10 cellular contexts compared by ENCODE assay signal in the genomic region with DNA sequence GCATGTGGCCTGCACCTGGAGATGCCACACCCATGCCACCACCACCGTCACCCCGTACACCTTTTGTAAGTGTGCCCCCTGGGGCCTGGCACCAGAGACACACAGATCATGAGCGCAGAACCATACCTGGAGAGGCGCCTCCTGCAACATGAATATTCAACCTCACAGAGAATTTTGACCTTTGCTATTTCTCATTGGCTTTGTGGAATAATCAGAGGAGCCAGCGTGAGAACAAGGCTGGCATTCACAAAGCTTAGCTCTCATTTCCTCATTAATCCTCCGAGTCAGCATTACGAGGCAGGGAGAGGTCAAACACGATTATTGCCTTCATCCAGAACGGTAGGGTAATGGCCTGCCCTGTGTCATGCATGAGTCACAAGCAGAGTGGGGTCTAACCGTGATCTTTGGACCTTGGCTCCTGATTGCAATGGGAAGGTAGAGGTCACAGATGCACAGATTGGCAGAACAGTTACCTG.
DNase-seq lines count a peak whose midpoint lies in the region; TF ChIP-seq lines count a peak whose summit lies in the region.
"Had no signal": no experiment of that assay in that cellular context is flagged by ENCODE, and none has a peak within 500 bp of the region (broad histone marks: within the 10 kb centered on the region; RNA-seq: fewer than 3 reads in every experiment).

No MANE protein-coding gene starts in this region.

- H2BK5ac ChIP-seq in neuronal stem cell (ENCODE audit: low read length), result no peak overlapping the region

- no peak overlapping the region for H3K18ac ChIP-seq in neuronal stem cell (ENCODE audit: low read length)

- WGBS in neuronal stem cell (ENCODE audit: extremely low coverage in 2 of 2, insufficient read length in 2 of 2, insufficient replicate concordance in 1 of 2), 2 donors, result no CpG with 5 or more reads among the region's 10 CpGs

- peak overlapping the region; percentile 83 for H3K27ac Mint-ChIP-seq in HFFc6

- H3K9me3 Mint-ChIP-seq in HFFc6, result peaks cover 10% of the 10 kb centered on the region
- H3K9me3 Mint-ChIP-seq: neural crest cell had no signal

- peak overlapping the region; percentile 32; the same call in 1 of the 2 replicates for H3K4me3 Mint-ChIP-seq in HFFc6
- H3K4me3 Mint-ChIP-seq: neural crest cell had no signal

- H3K79me1 ChIP-seq in neuronal stem cell (ENCODE audit: low read depth, low read length), result no peaks in the 10 kb centered on the region

- peaks cover 60% of the 10 kb centered on the region for H3K4me1 Mint-ChIP-seq in HFFc6 (ENCODE audit: low read depth)

- H2BK12ac ChIP-seq in neuronal stem cell (ENCODE audit: low read length), result no peak overlapping the region

- no peaks in the 10 kb centered on the region for H3K79me2 ChIP-seq in fibroblast of lung (ENCODE audit: control insufficient read depth, insufficient read depth, low read length)

- DNase-seq in HFFc6 (peak; percentile 65), RPMI7951 (ENCODE audit: low read depth) (peak; percentile 61), fibroblast of lung (ENCODE audit: low read depth in 2 of 2) (peak; percentile 6 to 74), renal cortical epithelial cell (ENCODE audit: low read depth) (peak; percentile 98), OCI-M1 (lab: John Stamatoyannopoulos, UW) (no peak), neuronal stem cell (ENCODE audit: low spot score) (no peak)
- no peak for DNase-seq in effector memory CD4-positive, alpha-beta T cell
- DNase-seq: activated CD4-positive, CD25-positive, alpha-beta regulatory T cell treated with anti-CD3 and anti-CD28 coated beads, Interleukin-2, amount 50 U/mL, for 72 hours; stimulated activated CD8-positive, alpha-beta memory T cell treated with anti-CD3 and anti-CD28 coated beads, Interleukin-4, amount 100 ng/mL, for 48 hours had no signal

- no peak overlapping the region for H3K14ac ChIP-seq in neuronal stem cell (ENCODE audit: low read length)

- H3K4me2 ChIP-seq in fibroblast of lung (ENCODE audit: extremely low read depth, insufficient read depth, low read length) (no peak overlapping the region), neuronal stem cell (ENCODE audit: insufficient read depth, low read length, poor library complexity, severe bottlenecking) (no peak overlapping the region)

- H3K9ac ChIP-seq in fibroblast of lung (ENCODE audit: insufficient read depth, low read length) (no peak overlapping the region), neuronal stem cell (ENCODE audit: low read depth, low read length, poor library complexity) (no peak overlapping the region)

- H3K9me3 ChIP-seq in fibroblast of lung (ENCODE audit: control insufficient read depth, insufficient read depth, low read depth, low read length), result no peaks in the 10 kb centered on the region
- H3K9me3 ChIP-seq in effector memory CD4-positive, alpha-beta T cell (ENCODE audit: control insufficient read depth, low read length), result peaks cover 5% of the 10 kb centered on the region
- no peaks in the 10 kb centered on the region for H3K9me3 ChIP-seq in neuronal stem cell (replicated peaks in 1 of 2; ENCODE audit: control insufficient read depth in 2 of 2, insufficient read depth in 1 of 2, low read depth in 1 of 2, low read length in 2 of 2)

- no peak overlapping the region for H4K8ac ChIP-seq in neuronal stem cell (ENCODE audit: low read depth, low read length)

- H2AFZ ChIP-seq in fibroblast of lung (ENCODE audit: low read length) (no peak overlapping the region), neuronal stem cell (ENCODE audit: low read length) (no peak overlapping the region)

- no peak overlapping the region for H2AK5ac ChIP-seq in neuronal stem cell (ENCODE audit: low read depth, low read length)

- H3K36me3 ChIP-seq in fibroblast of lung (ENCODE audit: control insufficient read depth, insufficient read depth, low read length) (no peaks in the 10 kb centered on the region), neuronal stem cell (replicated peaks in 1 of 2; ENCODE audit: control insufficient read depth in 2 of 2, insufficient read depth in 2 of 2, low read length in 2 of 2) (no peaks in the 10 kb centered on the region)
- H3K36me3 ChIP-seq in effector memory CD4-positive, alpha-beta T cell (ENCODE audit: control insufficient read depth, insufficient read depth, low read length), result no peaks in the 10 kb centered on the region

- no peak overlapping the region for H2BK15ac ChIP-seq in neuronal stem cell (ENCODE audit: low read length)

- H3K27me3 Mint-ChIP-seq in HFFc6 (ENCODE audit: insufficient read depth), result peaks cover 3% of the 10 kb centered on the region; the same call in 1 of the 2 replicates

- H3K4me3 ChIP-seq in fibroblast of lung (replicated peaks in 1 of 4; ENCODE audit: control extremely low read depth in 1 of 4, insufficient read depth in 1 of 4, low read depth in 3 of 4, low read length in 4 of 4), result no peak overlapping the region
- no peak overlapping the region for H3K4me3 ChIP-seq in effector memory CD4-positive, alpha-beta T cell (ENCODE audit: insufficient read depth, low read depth, low read length, poor library complexity, severe bottlenecking)
- no peak overlapping the region for H3K4me3 ChIP-seq in neuronal stem cell (ENCODE audit: low read length in 2 of 2)

- no peak overlapping the region for H4K91ac ChIP-seq in neuronal stem cell (ENCODE audit: low read depth, low read length, poor library complexity)

- no peaks in the 10 kb centered on the region for H4K20me1 ChIP-seq in fibroblast of lung (ENCODE audit: control insufficient read depth, extremely low read depth, insufficient read depth, low read length)

- no peak overlapping the region for H3K23ac ChIP-seq in neuronal stem cell (ENCODE audit: low read depth, low read length, poor library complexity)

- H3K4me1 ChIP-seq in fibroblast of lung (ENCODE audit: control insufficient read depth, extremely low read depth, insufficient read depth, low read length) (peaks cover 7% of the 10 kb centered on the region), neuronal stem cell (ENCODE audit: control insufficient read depth in 2 of 2, insufficient read depth in 1 of 2, low read depth in 1 of 2, low read length in 2 of 2) (no peaks in the 10 kb centered on the region)
- H3K4me1 ChIP-seq in effector memory CD4-positive, alpha-beta T cell (ENCODE audit: control insufficient read depth, insufficient read depth, low read length, poor library complexity, severe bottlenecking), result peaks cover 33% of the 10 kb centered on the region

- no peak overlapping the region for H3K27ac ChIP-seq in fibroblast of lung (ENCODE audit: insufficient read depth, low read length)
- no peak overlapping the region for H3K27ac ChIP-seq in effector memory CD4-positive, alpha-beta T cell (ENCODE audit: insufficient read depth, low read length, poor library complexity, severe bottlenecking)
- H3K27ac ChIP-seq in neuronal stem cell (replicated peaks; ENCODE audit: low read length), result no peak overlapping the region

- H2BK120ac ChIP-seq in neuronal stem cell (ENCODE audit: low read depth, low read length), result no peak overlapping the region

- H3K27me3 ChIP-seq in fibroblast of lung (ENCODE audit: control insufficient read depth, insufficient read depth, low read length) (no peaks in the 10 kb centered on the region), neuronal stem cell (ENCODE audit: control insufficient read depth in 3 of 3, insufficient read depth in 3 of 3, low read depth in 1 of 3, low read length in 3 of 3) (peaks cover 0 to 4% (median 0%) of the 10 kb centered on the region in 3 experiments)
- no peaks in the 10 kb centered on the region for H3K27me3 ChIP-seq in effector memory CD4-positive, alpha-beta T cell (replicated peaks; ENCODE audit: control insufficient read depth, insufficient read depth, low read length, poor library complexity, severe bottlenecking)

- H3K36me3 Mint-ChIP-seq in HFFc6 (ENCODE audit: low read depth), result peaks cover 12% of the 10 kb centered on the region

- TF ChIP-seq CTCF in HFFc6 (IDR thresholded peaks at IDR 0.05) (no peak), fibroblast of lung (conservative IDR thresholded peaks at IDR 0.05 in 1 of 2, IDR thresholded peaks at IDR 0.05 in 1 of 2; ENCODE audit: low read depth in 1 of 2, low read length in 2 of 2) (no peak)

- no peak overlapping the region for H3K4ac ChIP-seq in neuronal stem cell (ENCODE audit: low read length)

Comparison
In these comparisons a context has a peak if more than half of its experiments do, and no peak if none do; other contexts are left out.
1. DNase-seq: peak in HFFc6 (single experiment), RPMI7951 (single experiment), fibroblast of lung (2 of 2) and renal cortical epithelial cell (single experiment); none in effector memory CD4-positive, alpha-beta T cell (0 of 3), OCI-M1 (single experiment) and neuronal stem cell (single experiment).